20 cellular contexts compared by ENCODE assay signal in genomic region chr18:58129019-58129374, GRCh38.
DNase-seq lines count a peak whose midpoint lies in the region; ATAC-seq and TF ChIP-seq lines count a peak whose summit lies in the region.
"Had no signal": no experiment of that assay in that cellular context is flagged by ENCODE, and none has a peak within 500 bp of the region (broad histone marks: within the 10 kb centered on the region; RNA-seq: fewer than 3 reads in every experiment).

No MANE protein-coding gene starts in this region.

- no peak overlapping the region for H4K91ac ChIP-seq in trophoblast cell (ENCODE audit: low read depth, low read length)

- H3K4me3 Mint-ChIP-seq in brain, result no peak overlapping the region

- peak overlapping the region in 3 of 5 experiments; percentile 9 to 66 (median 61) for H3K27ac Mint-ChIP-seq in brain

- no peak overlapping the region for H2BK5ac ChIP-seq in trophoblast cell (ENCODE audit: low read depth, low read length, poor library complexity)

- 48% methylated on average over 6 of the region's 6 CpGs for WGBS in right lobe of liver (ENCODE audit: insufficient coverage, low coverage, low lambda C conversion rate, missing lambda C conversion rate)
- no CpG with 5 or more reads among the region's 6 CpGs for WGBS in trophoblast cell (ENCODE audit: extremely low coverage, insufficient coverage, insufficient read length)

- ATAC-seq in right lobe of liver, result peak in 3 of 4 donors; percentile 9 to 21 (median 9)
- no peak for ATAC-seq in HG02973 (IDR thresholded peaks at IDR 0.05; ENCODE audit: unreplicated experiment)
- ATAC-seq in foreskin keratinocyte, result no peak
- ATAC-seq: K562, PC-3 had no signal

- no peak for TF ChIP-seq POLR2A in right lobe of liver (IDR thresholded peaks at IDR 0.05)

- no peaks in the 10 kb centered on the region for H3K79me2 ChIP-seq in trophoblast cell (ENCODE audit: control insufficient read depth, insufficient read depth, low read length, poor library complexity)

- peak overlapping the region; percentile 54 for H2BK120ac ChIP-seq in trophoblast cell (ENCODE audit: insufficient read depth, low read length, poor library complexity)

- H3K4me3 ChIP-seq in right lobe of liver (no peak overlapping the region), trophoblast cell (ENCODE audit: low read depth, low read length) (no peak overlapping the region)
- H3K4me3 ChIP-seq: GM23248, HAP-1, K562 had no signal

- DNase-seq in COLO668 (lab: John Stamatoyannopoulos, UW; ENCODE audit: unreplicated experiment), result peak; percentile 51
- no peak for DNase-seq in right lobe of liver
- peak; percentile 26 to 69 for DNase-seq in trophoblast cell
- DNase-seq in iPS-NIHi7 (ENCODE audit: extremely low spot score), result no peak
- no peak for DNase-seq in foreskin keratinocyte
- no peak for DNase-seq in SK-N-DZ (ENCODE audit: low spot score)
- DNase-seq: AML-193, DMS 273 treated with DMSO at 0.1 percent for 48 hours, GDM1, GM23248, NCI-H1930, NCI-H226, NCI-H524, PC-3 had no signal

- H4K12ac ChIP-seq in trophoblast cell (ENCODE audit: low read depth, low read length), result no peak overlapping the region

- no peak overlapping the region for H4K8ac ChIP-seq in trophoblast cell (ENCODE audit: low read depth, low read length)

- no peaks in the 10 kb centered on the region for H3K27me3 Mint-ChIP-seq in brain

- H2AFZ ChIP-seq in trophoblast cell (ENCODE audit: insufficient read depth, low read length, poor library complexity), result no peak overlapping the region
- H2AFZ ChIP-seq: GM23248 had no signal

- no peaks in the 10 kb centered on the region for H3K27me3 ChIP-seq in right lobe of liver
- H3K27me3 ChIP-seq in trophoblast cell (ENCODE audit: insufficient read depth, low read length), result no peaks in the 10 kb centered on the region
- no peaks in the 10 kb centered on the region for H3K27me3 ChIP-seq in foreskin keratinocyte

- H3K9me3 ChIP-seq in right lobe of liver, result no peaks in the 10 kb centered on the region
- peaks cover 1% of the 10 kb centered on the region for H3K9me3 ChIP-seq in trophoblast cell (ENCODE audit: insufficient read depth, low read depth, low read length)
- H3K9me3 ChIP-seq: HAP-1 had no signal

- intact Hi-C loops in right lobe of liver (cut with DNase I), result loop anchor here (10.0 kb wide), 3 partner anchors 84 to 244 kb away; partner anchors contain the start of gene NEDD4L (in 1 of the 2)

- peaks cover 27% of the 10 kb centered on the region for H3K4me1 Mint-ChIP-seq in brain

- no peak overlapping the region for H3K4me2 ChIP-seq in trophoblast cell (ENCODE audit: low read length)

- peaks cover 0 to 4% (median 0%) of the 10 kb centered on the region in 5 experiments for H3K9me3 Mint-ChIP-seq in brain

- no peak overlapping the region for H3K14ac ChIP-seq in trophoblast cell (ENCODE audit: low read length)

- no peak for TF ChIP-seq CTCF in brain (conservative IDR thresholded peaks at IDR 0.05)
- TF ChIP-seq CTCF in right lobe of liver (IDR thresholded peaks at IDR 0.05), result no peak
- TF ChIP-seq CTCF in foreskin keratinocyte (conservative IDR thresholded peaks at IDR 0.05), result no peak

- no peak overlapping the region for H3K4ac ChIP-seq in trophoblast cell (ENCODE audit: low read depth, low read length)

- no peak overlapping the region for H3K23ac ChIP-seq in trophoblast cell (ENCODE audit: low read length)

- peaks cover 28% of the 10 kb centered on the region for H3K36me3 Mint-ChIP-seq in brain

- H2BK12ac ChIP-seq in trophoblast cell (ENCODE audit: low read length), result no peak overlapping the region

- peaks cover 0 to 13% (median 5%) of the 10 kb centered on the region in 4 donors for H3K4me1 ChIP-seq in right lobe of liver
- H3K4me1 ChIP-seq in trophoblast cell (ENCODE audit: control insufficient read depth in 1 of 2, insufficient read depth in 2 of 2, low read length in 2 of 2), result no peaks in the 10 kb centered on the region
- H3K4me1 ChIP-seq in foreskin keratinocyte, result no peaks in the 10 kb centered on the region
- H3K4me1 ChIP-seq: HAP-1 had no signal

- no peak overlapping the region for H3K9ac ChIP-seq in trophoblast cell (ENCODE audit: low read length)
- H3K9ac ChIP-seq: GM23248 had no signal

- no peak overlapping the region for H2AK5ac ChIP-seq in trophoblast cell (ENCODE audit: low read length)

- H3K36me3 ChIP-seq in right lobe of liver (no peaks in the 10 kb centered on the region), trophoblast cell (ENCODE audit: control insufficient read depth in 1 of 2, insufficient read depth in 2 of 2, low read length in 2 of 2) (no peaks in the 10 kb centered on the region)
- H3K36me3 ChIP-seq: HAP-1 had no signal

- H3K27ac ChIP-seq in right lobe of liver (peak overlapping the region; percentile 6 to 36 (median 28)), trophoblast cell (ENCODE audit: low read depth, low read length) (no peak overlapping the region), foreskin keratinocyte (no peak overlapping the region)
- H3K27ac ChIP-seq: 22Rv1, C4-2B, GM23248 had no signal

- peak overlapping the region; percentile 27 for H3K18ac ChIP-seq in trophoblast cell (ENCODE audit: low read length)

- H3K79me1 ChIP-seq in trophoblast cell (ENCODE audit: low read length), result no peaks in the 10 kb centered on the region

Comparison
In these comparisons a context has a peak if more than half of its experiments do, and no peak if none do; other contexts are left out.
1. DNase-seq: peak in COLO668 (single experiment) and trophoblast cell (2 of 2); none in right lobe of liver (0 of 3), iPS-NIHi7 (single experiment), foreskin keratinocyte (0 of 2) and SK-N-DZ (single experiment).
2. ATAC-seq: peak in right lobe of liver (3 of 4); none in HG02973 (single experiment) and foreskin keratinocyte (single experiment).
3. H3K27ac ChIP-seq: peak in right lobe of liver (3 of 3); none in trophoblast cell (single experiment) and foreskin keratinocyte (single experiment).